32 cellular contexts compared by ENCODE assay signal in the genomic region with DNA sequence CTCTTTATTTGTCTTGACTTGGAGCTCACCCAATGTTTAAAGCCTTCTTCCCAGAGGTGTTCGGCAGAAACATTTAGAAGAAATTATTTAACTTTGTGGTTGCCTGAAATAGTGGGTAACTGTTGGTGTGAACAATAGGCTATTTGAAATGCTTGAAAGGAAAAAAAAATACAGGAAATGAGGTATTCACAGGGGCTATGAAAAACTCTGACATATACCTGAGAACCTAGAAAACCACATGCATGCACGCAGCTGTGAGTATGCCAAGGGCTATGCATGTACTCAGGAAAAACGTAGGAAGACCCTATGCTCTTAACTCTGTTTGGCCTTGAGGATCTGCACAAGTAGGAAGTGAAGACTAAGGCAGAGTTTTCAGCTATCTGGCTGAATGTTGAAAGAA. TPM values are rescaled to one million over a fixed set of nuclear protein-coding genes. Genes with fewer than 3 reads are reported as not detected.
"Had no signal": no experiment of that assay in that cellular context is flagged by ENCODE, and none has a peak within 500 bp of the region (broad histone marks: within the 10 kb centered on the region; RNA-seq: fewer than 3 reads in every experiment).

No MANE protein-coding gene starts in this region.

- H3K27ac ChIP-seq: ascending aorta, esophagus muscularis mucosa, foreskin keratinocyte, gastrocnemius medialis, WERI-Rb-1 had no signal

- H3K4me3 ChIP-seq: ascending aorta, esophagus muscularis mucosa, gastrocnemius medialis had no signal

- H3K36me3 ChIP-seq: ascending aorta, esophagus muscularis mucosa, gastrocnemius medialis, WERI-Rb-1 had no signal

- DNase-seq: activated B cell treated with CpG ODN at 0.5 μM for 24 hours; activated CD4-positive, alpha-beta T cell treated with anti-CD3 and anti-CD28 coated beads for 48 hours; activated CD4-positive, alpha-beta T cell treated with anti-CD3 and anti-CD28 coated beads, Interleukin-2, amount 50 U/mL, for 1 hour; activated CD4-positive, alpha-beta T cell treated with anti-CD3 and anti-CD28 coated beads, Interleukin-2, amount 50 U/mL, for 48 hours; activated CD8-positive, alpha-beta memory T cell treated with anti-CD3 and anti-CD28 coated beads, Interleukin-2, amount 10 ng/mL, durations not matched to agents 7 days and 5 days; activated CD8-positive, alpha-beta memory T cell treated with anti-CD3 and anti-CD28 coated beads, Interleukin-2, amount 50 U/mL, for 48 hours; activated CD8-positive, alpha-beta T cell treated with anti-CD3 and anti-CD28 coated beads for 36 hours; activated gamma-delta T cell; activated naive CD4-positive, alpha-beta T cell; activated naive CD4-positive, alpha-beta T cell treated with anti-CD3 and anti-CD28 coated beads, Interleukin-2, amount 10 ng/mL, durations not matched to agents 7 days and 5 days; activated naive CD8-positive, alpha-beta T cell treated with anti-CD3 and anti-CD28 coated beads, Interleukin-2, amount 10 ng/mL, durations not matched to agents 7 days and 5 days; activated T-cell treated with anti-CD3 and anti-CD28 coated beads for 4 hours; activated T-cell treated with anti-CD3 and anti-CD28 coated beads, Interleukin-2, amount 50 U/mL, for 24 hours; activated T-cell treated with anti-CD3 and anti-CD28 coated beads, Interleukin-2, amount 50 U/mL, for 72 hours; caudate nucleus; cortex of kidney; dermis blood vessel endothelial cell; effector CD4-positive, alpha-beta T cell; effector memory CD8-positive, alpha-beta T cell; erythroblast; foreskin keratinocyte; gastrocnemius medialis; glutamatergic neuron; T-helper 1 cell; T-helper 17 cell; T1000; WERI-Rb-1 had no signal

- H3K4me1 ChIP-seq: ascending aorta, esophagus muscularis mucosa, foreskin keratinocyte, gastrocnemius medialis had no signal

- H3K27me3 ChIP-seq: ascending aorta, foreskin keratinocyte had no signal

- H3K9me3 ChIP-seq: ascending aorta, esophagus muscularis mucosa, gastrocnemius medialis had no signal

RNA-seq across cellular contexts. Expression of a gene that starts 16.4 kb away (rescaled TPM):
- total RNA-seq: activated B cell treated with CpG ODN at 0.5 μM for 24 hours; activated CD8-positive, alpha-beta memory T cell treated with anti-CD3 and anti-CD28 coated beads for 36 hours; activated CD8-positive, alpha-beta memory T cell treated with anti-CD3 and anti-CD28 coated beads, Interleukin-2, amount 10 ng/mL, durations not matched to agents 7 days and 5 days; activated CD8-positive, alpha-beta T cell treated with anti-CD3 and anti-CD28 coated beads for 36 hours; activated naive CD4-positive, alpha-beta T cell treated with anti-CD3 and anti-CD28 coated beads, Interleukin-2, amount 50 U/mL, for 72 hours; activated naive CD8-positive, alpha-beta T cell treated with anti-CD3 and anti-CD28 coated beads, Interleukin-2, amount 10 ng/mL, durations not matched to agents 7 days and 5 days; activated T-cell treated with anti-CD3 and anti-CD28 coated beads, Interleukin-2, amount 50 U/mL, for 72 hours; ascending aorta; chondrocyte; dermis blood vessel endothelial cell; esophagus muscularis mucosa; foreskin keratinocyte; T-helper 17 cell had no signal
- polyA plus RNA-seq: foreskin keratinocyte had no signal
